In the genomic region with DNA sequence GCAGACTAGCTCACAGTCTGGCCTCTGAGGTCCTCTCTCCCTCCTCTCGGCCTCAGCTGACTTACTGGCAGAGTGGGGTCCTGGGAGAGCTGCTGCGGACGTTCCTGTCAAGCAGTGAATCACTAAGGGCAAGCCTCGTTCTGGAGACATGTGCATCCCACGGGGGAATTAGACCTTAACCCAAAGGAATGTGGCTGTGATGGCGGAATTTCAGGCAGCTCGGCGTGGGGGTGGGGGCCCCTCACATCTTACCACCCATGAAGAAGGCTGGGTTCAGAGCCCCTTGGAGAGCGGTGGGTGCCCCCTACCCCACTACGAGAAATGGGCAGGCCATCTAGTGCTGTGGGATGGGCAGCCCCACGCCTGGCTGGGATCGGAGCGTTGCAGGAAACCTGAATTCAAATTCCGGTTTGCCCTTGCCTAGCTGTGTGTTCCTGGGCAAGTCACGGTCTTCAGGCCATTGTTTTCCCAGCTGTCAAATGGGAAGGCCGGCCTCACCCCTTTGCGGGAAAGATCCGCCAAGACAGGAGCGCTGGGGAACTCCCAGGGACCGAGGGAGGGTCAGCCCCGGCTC, we compare ENCODE assay signal across 9 cellular contexts. TPM values are rescaled to one million over a fixed set of nuclear protein-coding genes. Genes with fewer than 3 reads are reported as not detected.
DNase-seq lines count a peak whose midpoint lies in the region; ATAC-seq and TF ChIP-seq lines count a peak whose summit lies in the region.
"Had no signal": no experiment of that assay in that cellular context is flagged by ENCODE, and none has a peak within 500 bp of the region (broad histone marks: within the 10 kb centered on the region; RNA-seq: fewer than 3 reads in every experiment).

No MANE protein-coding gene starts in this region.

- no peak overlapping the region for H3K27ac Mint-ChIP-seq in activated T-cell treated with anti-CD3 and anti-CD28 coated beads, Interleukin-2, amount 50 U/mL, for 24 hours
- H3K27ac Mint-ChIP-seq in MCF 10A (ENCODE audit: low read depth, unreplicated experiment): no peak overlapping the region

- peaks cover 8 to 57% of the 10 kb centered on the region in 2 donors for H3K4me1 ChIP-seq in left lung
- H3K4me1 ChIP-seq in thyroid gland: peaks cover 21 to 44% of the 10 kb centered on the region in 2 donors

- no TSS peak for BruUV-seq in MCF 10A (replicated peaks; lab: Mats Ljungman, UMichigan)

- no peaks in the 10 kb centered on the region for H3K9me3 Mint-ChIP-seq in activated T-cell treated with anti-CD3 and anti-CD28 coated beads, Interleukin-2, amount 50 U/mL, for 24 hours
- H3K9me3 Mint-ChIP-seq in MCF 10A (ENCODE audit: unreplicated experiment): no peaks in the 10 kb centered on the region

- H3K9me3 ChIP-seq in left lung (no peaks in the 10 kb centered on the region), thyroid gland (no peaks in the 10 kb centered on the region)
- H3K9me3 ChIP-seq: body of pancreas had no signal

- TF ChIP-seq CTCF in MCF 10A (IDR thresholded peaks at IDR 0.05; ENCODE audit: unreplicated experiment) (no peak), left lung (IDR thresholded peaks at IDR 0.05) (no peak), thyroid gland (IDR thresholded peaks at IDR 0.05) (no peak)

- POLR2A ChIA-PET in MCF 10A (lab: Yijun Ruan, JAX): interaction anchor here (0.7 kb wide), 1 partner anchor 15 kb away, joined by 3 read pairs; no protein-coding TSS in a partner anchor

- no peaks in the 10 kb centered on the region for H3K36me3 ChIP-seq in left lung
- H3K36me3 ChIP-seq in thyroid gland: no peaks in the 10 kb centered on the region

- intact Hi-C loops in MCF 10A (cut with micrococcal nuclease): no loop called here
- intact Hi-C loops in left lung (cut with DNase I): loop anchor here in 1 of 2 donors (10.0 kb wide), 1 partner anchor 75 kb away; no protein-coding TSS in a partner anchor
- intact Hi-C loops in thyroid gland (cut with DNase I): no loop called here

- DNase-seq in activated T-cell treated with anti-CD3 and anti-CD28 coated beads, Interleukin-2, amount 50 U/mL, for 24 hours: peak; percentile 29
- no peak for DNase-seq in activated T-cell treated with anti-CD3 and anti-CD28 coated beads, Interleukin-2, amount 50 U/mL, for 48 hours
- DNase-seq in MCF 10A (ENCODE audit: unreplicated experiment) (no peak), left lung (peak in 1 of 2 donors; percentile 35), thyroid gland (no peak), NCI-H82 treated with DMSO at 0.1 percent for 48 hours (lab: John Stamatoyannopoulos, UW; ENCODE audit: unreplicated experiment) (no peak), medulla oblongata (ENCODE audit: extremely low spot score) (no peak)

- H3K4me3 Mint-ChIP-seq in activated T-cell treated with anti-CD3 and anti-CD28 coated beads, Interleukin-2, amount 50 U/mL, for 24 hours: peak overlapping the region; percentile 68
- peak overlapping the region; percentile 11 for H3K4me3 Mint-ChIP-seq in MCF 10A (ENCODE audit: unreplicated experiment)

- no peaks in the 10 kb centered on the region for H3K36me3 Mint-ChIP-seq in activated T-cell treated with anti-CD3 and anti-CD28 coated beads, Interleukin-2, amount 50 U/mL, for 24 hours (ENCODE audit: low read depth)
- no peaks in the 10 kb centered on the region for H3K36me3 Mint-ChIP-seq in MCF 10A (ENCODE audit: insufficient read depth, unreplicated experiment)

- H3K27me3 ChIP-seq in left lung: peaks cover 10 to 47% of the 10 kb centered on the region in 2 donors
- peaks cover 3% of the 10 kb centered on the region for H3K27me3 ChIP-seq in thyroid gland

- H3K27ac ChIP-seq in left lung (peak overlapping the region; percentile 74 to 77), thyroid gland (peak overlapping the region; percentile 9 to 73 (median 73))

- TF ChIP-seq POLR2A in thyroid gland (IDR thresholded peaks at IDR 0.05): no peak

- H3K4me3 ChIP-seq in left lung: peak overlapping the region; percentile 51 to 52
- peak overlapping the region in 2 of 3 donors; percentile 25 to 47 for H3K4me3 ChIP-seq in thyroid gland (replicated peaks in 1 of 3)

- CTCF ChIA-PET in MCF 10A (lab: Yijun Ruan, JAX): interaction anchor here (0.8 kb wide), 1 partner anchor 10 kb away, joined by 3 read pairs; no protein-coding TSS in a partner anchor

- H3K27me3 Mint-ChIP-seq in activated T-cell treated with anti-CD3 and anti-CD28 coated beads, Interleukin-2, amount 50 U/mL, for 24 hours: peaks cover 32% of the 10 kb centered on the region
- H3K27me3 Mint-ChIP-seq in MCF 10A (ENCODE audit: insufficient read depth, unreplicated experiment): peaks cover 13% of the 10 kb centered on the region

- WGBS in thyroid gland, 2 donors: 15 to 37% methylated on average over 11 to 15 of the region's 21 CpGs

- H3K4me1 Mint-ChIP-seq in activated T-cell treated with anti-CD3 and anti-CD28 coated beads, Interleukin-2, amount 50 U/mL, for 24 hours (ENCODE audit: low read depth): peaks cover 32% of the 10 kb centered on the region
- H3K4me1 Mint-ChIP-seq in MCF 10A (ENCODE audit: insufficient read depth, unreplicated experiment): no peaks in the 10 kb centered on the region

- ATAC-seq in left lung (no peak), HG03565 (IDR thresholded peaks at IDR 0.05; ENCODE audit: unreplicated experiment) (no peak)

RNA-seq across cellular contexts. Expression of gene LRRC32, which starts 0.6 kb away (rescaled TPM):
- total RNA-seq in MCF 10A (2022) (not detected in 2 replicates), left lung (10 to 100 TPM; 38.7 to 66.8 TPM), thyroid gland (10 to 100 TPM; 15.6 to 42.5 (median 17.9) TPM)

Comparison
In these comparisons a context has a peak if more than half of its experiments do, and no peak if none do; other contexts are left out.
1. RNA of gene LRRC32, which starts 0.6 kb away (total RNA-seq): 38.7 to 66.8 TPM in left lung and 15.6 to 42.5 TPM in thyroid gland; not detected in MCF 10A; every median in the first group is over 10 times any median in the second.